ENCODE assay signal across 2 cellular contexts in the genomic region with DNA sequence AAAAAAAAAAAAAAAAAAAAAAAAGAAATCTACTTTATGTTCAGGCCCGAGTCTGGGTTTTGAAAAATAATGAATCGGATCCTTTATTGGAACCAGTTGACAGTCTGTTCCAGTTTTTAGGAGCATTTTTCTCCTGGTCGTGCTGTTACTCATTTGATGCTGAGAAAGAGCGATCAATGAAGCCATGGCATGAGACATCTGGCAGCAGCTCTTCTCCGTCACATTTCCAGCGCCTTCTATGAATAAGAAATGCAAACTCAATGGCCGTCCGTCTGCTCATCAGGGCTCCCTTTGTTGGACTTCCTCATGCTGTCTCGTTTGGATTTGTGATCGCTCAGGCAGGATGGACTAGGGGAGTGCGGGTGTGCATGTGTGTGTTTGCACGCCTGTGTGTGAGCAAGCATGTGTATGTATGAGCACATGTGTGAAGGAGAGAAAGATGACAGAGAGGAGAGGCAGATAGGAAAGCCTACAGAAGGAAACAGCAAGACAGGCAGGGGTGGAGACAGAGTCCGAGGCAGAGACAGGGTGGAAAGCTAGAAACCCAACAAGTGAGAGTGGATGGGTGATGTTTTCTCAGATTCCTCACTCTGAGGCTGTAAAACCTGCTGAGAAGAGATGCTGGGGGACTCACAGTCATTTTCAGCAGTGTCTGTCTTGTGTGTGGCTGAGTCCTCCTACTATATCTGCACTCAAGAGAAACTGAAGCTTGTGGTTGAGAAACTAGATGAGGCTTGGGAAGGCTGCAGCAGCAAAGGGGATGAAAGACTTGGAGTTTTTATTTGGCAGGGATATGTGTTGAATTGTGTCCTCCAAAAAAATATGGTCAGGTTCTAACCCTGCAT.
TF ChIP-seq lines count a peak whose summit lies in the region.

No MANE protein-coding gene starts in this region.

TF ChIP-seq in H1, 55 proteins besides CTCF, POLR2A, EP300 and RAD21 (continues in another document):
- no peak for TF ChIP-seq CREB1 (IDR thresholded peaks at IDR 0.05)
- no peak for TF ChIP-seq TEAD4 (IDR thresholded peaks at IDR 0.05; ENCODE audit: low read depth, low read length)
- TF ChIP-seq RFX5 (IDR thresholded peaks at IDR 0.05; ENCODE audit: borderline replicate concordance, low read depth, low read length), result no peak
- no peak for TF ChIP-seq CHD2 (IDR thresholded peaks at IDR 0.05; ENCODE audit: low read length)
- no peak for TF ChIP-seq SRF (IDR thresholded peaks at IDR 0.05; ENCODE audit: low read depth, low read length)
- no peak for TF ChIP-seq SP1 (IDR thresholded peaks at IDR 0.05; ENCODE audit: low read depth, low read length)
- TF ChIP-seq, protein P1, sequence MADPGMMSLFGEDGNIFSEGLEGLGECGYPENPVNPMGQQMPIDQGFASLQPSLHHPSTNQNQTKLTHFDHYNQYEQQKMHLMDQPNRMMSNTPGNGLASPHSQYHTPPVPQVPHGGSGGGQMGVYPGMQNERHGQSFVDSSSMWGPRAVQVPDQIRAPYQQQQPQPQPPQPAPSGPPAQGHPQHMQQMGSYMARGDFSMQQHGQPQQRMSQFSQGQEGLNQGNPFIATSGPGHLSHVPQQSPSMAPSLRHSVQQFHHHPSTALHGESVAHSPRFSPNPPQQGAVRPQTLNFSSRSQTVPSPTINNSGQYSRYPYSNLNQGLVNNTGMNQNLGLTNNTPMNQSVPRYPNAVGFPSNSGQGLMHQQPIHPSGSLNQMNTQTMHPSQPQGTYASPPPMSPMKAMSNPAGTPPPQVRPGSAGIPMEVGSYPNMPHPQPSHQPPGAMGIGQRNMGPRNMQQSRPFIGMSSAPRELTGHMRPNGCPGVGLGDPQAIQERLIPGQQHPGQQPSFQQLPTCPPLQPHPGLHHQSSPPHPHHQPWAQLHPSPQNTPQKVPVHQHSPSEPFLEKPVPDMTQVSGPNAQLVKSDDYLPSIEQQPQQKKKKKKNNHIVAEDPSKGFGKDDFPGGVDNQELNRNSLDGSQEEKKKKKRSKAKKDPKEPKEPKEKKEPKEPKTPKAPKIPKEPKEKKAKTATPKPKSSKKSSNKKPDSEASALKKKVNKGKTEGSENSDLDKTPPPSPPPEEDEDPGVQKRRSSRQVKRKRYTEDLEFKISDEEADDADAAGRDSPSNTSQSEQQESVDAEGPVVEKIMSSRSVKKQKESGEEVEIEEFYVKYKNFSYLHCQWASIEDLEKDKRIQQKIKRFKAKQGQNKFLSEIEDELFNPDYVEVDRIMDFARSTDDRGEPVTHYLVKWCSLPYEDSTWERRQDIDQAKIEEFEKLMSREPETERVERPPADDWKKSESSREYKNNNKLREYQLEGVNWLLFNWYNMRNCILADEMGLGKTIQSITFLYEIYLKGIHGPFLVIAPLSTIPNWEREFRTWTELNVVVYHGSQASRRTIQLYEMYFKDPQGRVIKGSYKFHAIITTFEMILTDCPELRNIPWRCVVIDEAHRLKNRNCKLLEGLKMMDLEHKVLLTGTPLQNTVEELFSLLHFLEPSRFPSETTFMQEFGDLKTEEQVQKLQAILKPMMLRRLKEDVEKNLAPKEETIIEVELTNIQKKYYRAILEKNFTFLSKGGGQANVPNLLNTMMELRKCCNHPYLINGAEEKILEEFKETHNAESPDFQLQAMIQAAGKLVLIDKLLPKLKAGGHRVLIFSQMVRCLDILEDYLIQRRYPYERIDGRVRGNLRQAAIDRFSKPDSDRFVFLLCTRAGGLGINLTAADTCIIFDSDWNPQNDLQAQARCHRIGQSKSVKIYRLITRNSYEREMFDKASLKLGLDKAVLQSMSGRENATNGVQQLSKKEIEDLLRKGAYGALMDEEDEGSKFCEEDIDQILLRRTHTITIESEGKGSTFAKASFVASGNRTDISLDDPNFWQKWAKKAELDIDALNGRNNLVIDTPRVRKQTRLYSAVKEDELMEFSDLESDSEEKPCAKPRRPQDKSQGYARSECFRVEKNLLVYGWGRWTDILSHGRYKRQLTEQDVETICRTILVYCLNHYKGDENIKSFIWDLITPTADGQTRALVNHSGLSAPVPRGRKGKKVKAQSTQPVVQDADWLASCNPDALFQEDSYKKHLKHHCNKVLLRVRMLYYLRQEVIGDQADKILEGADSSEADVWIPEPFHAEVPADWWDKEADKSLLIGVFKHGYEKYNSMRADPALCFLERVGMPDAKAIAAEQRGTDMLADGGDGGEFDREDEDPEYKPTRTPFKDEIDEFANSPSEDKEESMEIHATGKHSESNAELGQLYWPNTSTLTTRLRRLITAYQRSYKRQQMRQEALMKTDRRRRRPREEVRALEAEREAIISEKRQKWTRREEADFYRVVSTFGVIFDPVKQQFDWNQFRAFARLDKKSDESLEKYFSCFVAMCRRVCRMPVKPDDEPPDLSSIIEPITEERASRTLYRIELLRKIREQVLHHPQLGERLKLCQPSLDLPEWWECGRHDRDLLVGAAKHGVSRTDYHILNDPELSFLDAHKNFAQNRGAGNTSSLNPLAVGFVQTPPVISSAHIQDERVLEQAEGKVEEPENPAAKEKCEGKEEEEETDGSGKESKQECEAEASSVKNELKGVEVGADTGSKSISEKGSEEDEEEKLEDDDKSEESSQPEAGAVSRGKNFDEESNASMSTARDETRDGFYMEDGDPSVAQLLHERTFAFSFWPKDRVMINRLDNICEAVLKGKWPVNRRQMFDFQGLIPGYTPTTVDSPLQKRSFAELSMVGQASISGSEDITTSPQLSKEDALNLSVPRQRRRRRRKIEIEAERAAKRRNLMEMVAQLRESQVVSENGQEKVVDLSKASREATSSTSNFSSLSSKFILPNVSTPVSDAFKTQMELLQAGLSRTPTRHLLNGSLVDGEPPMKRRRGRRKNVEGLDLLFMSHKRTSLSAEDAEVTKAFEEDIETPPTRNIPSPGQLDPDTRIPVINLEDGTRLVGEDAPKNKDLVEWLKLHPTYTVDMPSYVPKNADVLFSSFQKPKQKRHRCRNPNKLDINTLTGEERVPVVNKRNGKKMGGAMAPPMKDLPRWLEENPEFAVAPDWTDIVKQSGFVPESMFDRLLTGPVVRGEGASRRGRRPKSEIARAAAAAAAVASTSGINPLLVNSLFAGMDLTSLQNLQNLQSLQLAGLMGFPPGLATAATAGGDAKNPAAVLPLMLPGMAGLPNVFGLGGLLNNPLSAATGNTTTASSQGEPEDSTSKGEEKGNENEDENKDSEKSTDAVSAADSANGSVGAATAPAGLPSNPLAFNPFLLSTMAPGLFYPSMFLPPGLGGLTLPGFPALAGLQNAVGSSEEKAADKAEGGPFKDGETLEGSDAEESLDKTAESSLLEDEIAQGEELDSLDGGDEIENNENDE (IDR thresholded peaks at IDR 0.05; ENCODE audit: insufficient replicate concordance, low read length), result no peak
- TF ChIP-seq, protein P2, sequence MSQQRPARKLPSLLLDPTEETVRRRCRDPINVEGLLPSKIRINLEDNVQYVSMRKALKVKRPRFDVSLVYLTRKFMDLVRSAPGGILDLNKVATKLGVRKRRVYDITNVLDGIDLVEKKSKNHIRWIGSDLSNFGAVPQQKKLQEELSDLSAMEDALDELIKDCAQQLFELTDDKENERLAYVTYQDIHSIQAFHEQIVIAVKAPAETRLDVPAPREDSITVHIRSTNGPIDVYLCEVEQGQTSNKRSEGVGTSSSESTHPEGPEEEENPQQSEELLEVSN (IDR thresholded peaks at IDR 0.05), result no peak
- no peak for TF ChIP-seq KDM4A (IDR thresholded peaks at IDR 0.05; ENCODE audit: low read depth, low read length, severe bottlenecking)
- TF ChIP-seq NANOG (IDR thresholded peaks at IDR 0.05; ENCODE audit: insufficient read depth, low read depth, low read length, poor library complexity, severe bottlenecking), result no peak
- no peak for TF ChIP-seq SUZ12 (IDR thresholded peaks at IDR 0.05; ENCODE audit: low read length)
- TF ChIP-seq, protein P3, sequence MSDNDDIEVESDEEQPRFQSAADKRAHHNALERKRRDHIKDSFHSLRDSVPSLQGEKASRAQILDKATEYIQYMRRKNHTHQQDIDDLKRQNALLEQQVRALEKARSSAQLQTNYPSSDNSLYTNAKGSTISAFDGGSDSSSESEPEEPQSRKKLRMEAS (IDR thresholded peaks at IDR 0.05), result no peak
- TF ChIP-seq HDAC6 (IDR thresholded peaks at IDR 0.05; ENCODE audit: low read depth, low read length), result no peak
- TF ChIP-seq CEBPB (IDR thresholded peaks at IDR 0.05; ENCODE audit: low read depth, low read length), result no peak
- no peak for TF ChIP-seq TCF12 (IDR thresholded peaks at IDR 0.05; ENCODE audit: low read depth, low read length)

TF ChIP-seq in HEK293T, 16 proteins besides CTCF, POLR2A, EP300 and RAD21:
- TF ChIP-seq, protein P4, sequence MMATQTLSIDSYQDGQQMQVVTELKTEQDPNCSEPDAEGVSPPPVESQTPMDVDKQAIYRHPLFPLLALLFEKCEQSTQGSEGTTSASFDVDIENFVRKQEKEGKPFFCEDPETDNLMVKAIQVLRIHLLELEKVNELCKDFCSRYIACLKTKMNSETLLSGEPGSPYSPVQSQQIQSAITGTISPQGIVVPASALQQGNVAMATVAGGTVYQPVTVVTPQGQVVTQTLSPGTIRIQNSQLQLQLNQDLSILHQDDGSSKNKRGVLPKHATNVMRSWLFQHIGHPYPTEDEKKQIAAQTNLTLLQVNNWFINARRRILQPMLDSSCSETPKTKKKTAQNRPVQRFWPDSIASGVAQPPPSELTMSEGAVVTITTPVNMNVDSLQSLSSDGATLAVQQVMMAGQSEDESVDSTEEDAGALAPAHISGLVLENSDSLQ (IDR thresholded peaks at IDR 0.05), result no peak
- no peak for TF ChIP-seq TARDBP (IDR thresholded peaks at IDR 0.05)
- TF ChIP-seq L3MBTL2 (conservative IDR thresholded peaks at IDR 0.05), result no peak
- TF ChIP-seq CTBP1 (IDR thresholded peaks at IDR 0.05; ENCODE audit: borderline replicate concordance), result no peak
- TF ChIP-seq LEF1 (IDR thresholded peaks at IDR 0.05; ENCODE audit: borderline replicate concordance), result no peak
- TF ChIP-seq NFRKB (IDR thresholded peaks at IDR 0.05), result no peak
- no peak for TF ChIP-seq FOXM1 (IDR thresholded peaks at IDR 0.05; ENCODE audit: borderline replicate concordance)
- no peak for TF ChIP-seq SUZ12 (IDR thresholded peaks at IDR 0.05)
- no peak for TF ChIP-seq HDGF (IDR thresholded peaks at IDR 0.05; ENCODE audit: borderline replicate concordance)
- TF ChIP-seq ZNF384 (IDR thresholded peaks at IDR 0.05), result no peak
- no peak for TF ChIP-seq FOXA1 (IDR thresholded peaks at IDR 0.05)
- TF ChIP-seq BHLHE40 (IDR thresholded peaks at IDR 0.05; ENCODE audit: borderline replicate concordance), result no peak
